ENCODE assay signal across 24 cellular contexts in genomic region chr11:64544616-64545296, GRCh38. TPM values are rescaled to one million over a fixed set of nuclear protein-coding genes. Genes with fewer than 3 reads are reported as not detected.
A peak's percentile ranks its signal among the peaks of the same experiment; 100 is the strongest.
DNase-seq lines count a peak whose midpoint lies in the region; ATAC-seq, FAIRE-seq and TF ChIP-seq lines count a peak whose summit lies in the region.
"Had no signal": no experiment of that assay in that cellular context is flagged by ENCODE, and none has a peak within 500 bp of the region (broad histone marks: within the 10 kb centered on the region; RNA-seq: fewer than 3 reads in every experiment).

No MANE protein-coding gene starts in this region.

- H2AFZ ChIP-seq in neural progenitor cell (replicated peaks), result no peak overlapping the region

- H3K36me3 Mint-ChIP-seq in activated naive CD8-positive, alpha-beta T cell, result no peaks in the 10 kb centered on the region
- no peaks in the 10 kb centered on the region for H3K36me3 Mint-ChIP-seq in activated naive CD8-positive, alpha-beta T cell treated with anti-CD3 and anti-CD28 coated beads, Interleukin-2, amount 50 U/mL, for 24 hours (ENCODE audit: low read depth)
- no peaks in the 10 kb centered on the region for H3K36me3 Mint-ChIP-seq in neural progenitor cell
- H3K36me3 Mint-ChIP-seq: CD8-positive, alpha-beta T cell had no signal

- H3K9me3 Mint-ChIP-seq in activated naive CD8-positive, alpha-beta T cell (ENCODE audit: low read depth), result no peaks in the 10 kb centered on the region
- no peaks in the 10 kb centered on the region for H3K9me3 Mint-ChIP-seq in activated naive CD8-positive, alpha-beta T cell treated with anti-CD3 and anti-CD28 coated beads, Interleukin-2, amount 50 U/mL, for 24 hours
- peaks cover 8% of the 10 kb centered on the region for H3K9me3 Mint-ChIP-seq in neural progenitor cell
- H3K9me3 Mint-ChIP-seq: CD8-positive, alpha-beta T cell; HFFc6 had no signal

- FAIRE-seq in urothelium cell line (lab: Jason Lieb, UNC), result peak; percentile 13
- FAIRE-seq: HepG2 had no signal

- H3K36me3 ChIP-seq in neural progenitor cell, result no peaks in the 10 kb centered on the region
- H3K36me3 ChIP-seq: BLaER1 treated with 17β-estradiol and CSF1 and Interleukin-3, amounts not matched to agents 10 nM and 100 nM; Peyer's patch had no signal

- CTCF ChIA-PET in RWPE1 (lab: Yijun Ruan, JAX), result no interaction called here

- H3K4me1 ChIP-seq in neural progenitor cell, result peaks cover 3% of the 10 kb centered on the region
- H3K4me1 ChIP-seq: Peyer's patch had no signal

- H3K4me3 ChIP-seq in neural progenitor cell, result no peak overlapping the region
- H3K4me3 ChIP-seq: BLaER1 treated with 17β-estradiol and CSF1 and Interleukin-3, amounts not matched to agents 10 nM and 100 nM; Peyer's patch had no signal

- H3K4me1 Mint-ChIP-seq in activated naive CD8-positive, alpha-beta T cell (ENCODE audit: low read depth), result no peaks in the 10 kb centered on the region
- H3K4me1 Mint-ChIP-seq in activated naive CD8-positive, alpha-beta T cell treated with anti-CD3 and anti-CD28 coated beads, Interleukin-2, amount 50 U/mL, for 24 hours, result no peaks in the 10 kb centered on the region
- peaks cover 3% of the 10 kb centered on the region for H3K4me1 Mint-ChIP-seq in neural progenitor cell

- no peaks in the 10 kb centered on the region for H3K79me2 ChIP-seq in neural progenitor cell (ENCODE audit: low read depth)

- H4K20me1 ChIP-seq in neural progenitor cell (ENCODE audit: low read depth), result no peaks in the 10 kb centered on the region

- no peak overlapping the region for H3K4me2 ChIP-seq in neural progenitor cell

- H3K9ac ChIP-seq in neural progenitor cell, result no peak overlapping the region
- H3K9ac ChIP-seq: BLaER1 treated with 17β-estradiol and CSF1 and Interleukin-3, amounts not matched to agents 10 nM and 100 nM had no signal

- H3K27me3 ChIP-seq in neural progenitor cell, result no peaks in the 10 kb centered on the region
- H3K27me3 ChIP-seq: Peyer's patch had no signal

- no peak overlapping the region for H3K4me3 Mint-ChIP-seq in activated naive CD8-positive, alpha-beta T cell
- no peak overlapping the region for H3K4me3 Mint-ChIP-seq in activated naive CD8-positive, alpha-beta T cell treated with anti-CD3 and anti-CD28 coated beads, Interleukin-2, amount 50 U/mL, for 24 hours
- no peak overlapping the region for H3K4me3 Mint-ChIP-seq in neural progenitor cell
- H3K4me3 Mint-ChIP-seq: CD8-positive, alpha-beta T cell; HFFc6 had no signal

- intact Hi-C loops in left colon (cut with DNase I, micrococcal nuclease), result no loop called here

- H3K27ac ChIP-seq in RWPE1, result peak overlapping the region; percentile 82
- no peak overlapping the region for H3K27ac ChIP-seq in neural progenitor cell
- H3K27ac ChIP-seq: 22Rv1; BLaER1 treated with 17β-estradiol and CSF1 and Interleukin-3, amounts not matched to agents 10 nM and 100 nM; Peyer's patch had no signal

- no peak for DNase-seq in activated naive CD8-positive, alpha-beta T cell treated with anti-CD3 and anti-CD28 coated beads, Interleukin-2, amount 50 U/mL, for 24 hours
- DNase-seq in RWPE1 (ENCODE audit: low spot score) (no peak), left colon (peak in 1 of 2 donors; percentile 27), urothelium cell line (ENCODE audit: low spot score) (no peak), neural progenitor cell (ENCODE audit: low spot score) (no peak)
- DNase-seq: CD8-positive, alpha-beta T cell; GF-D8; H7; KBM-7; NCI-H1092 treated with DMSO at 0.1 percent for 48 hours; NCI-H1436 treated with DMSO at 0.1 percent for 48 hours; NCI-H1930; NCI-H2227 treated with DMSO at 0.1 percent for 48 hours; NCI-H524; NCI-H82; Peyer's patch; Right ventricle myocardium superior had no signal

- H3F3A ChIP-seq in neural progenitor cell (ENCODE audit: low read depth), result peaks cover 2% of the 10 kb centered on the region

- no peaks in the 10 kb centered on the region for H3K9me3 ChIP-seq in neural progenitor cell (ENCODE audit: low read depth)
- H3K9me3 ChIP-seq: Peyer's patch had no signal

- POLR2A ChIA-PET in RWPE1 (lab: Yijun Ruan, JAX; ENCODE audit: low non-redundant PET), result no interaction called here

- H3K27me3 Mint-ChIP-seq in activated naive CD8-positive, alpha-beta T cell, result peaks cover under 1% of the 10 kb centered on the region
- H3K27me3 Mint-ChIP-seq in activated naive CD8-positive, alpha-beta T cell treated with anti-CD3 and anti-CD28 coated beads, Interleukin-2, amount 50 U/mL, for 24 hours, result peaks cover under 1% of the 10 kb centered on the region
- H3K27me3 Mint-ChIP-seq in neural progenitor cell (ENCODE audit: insufficient read depth, low read depth), result peaks cover 7% of the 10 kb centered on the region

- peak overlapping the region; percentile 41 for H3K27ac Mint-ChIP-seq in activated naive CD8-positive, alpha-beta T cell
- no peak overlapping the region for H3K27ac Mint-ChIP-seq in activated naive CD8-positive, alpha-beta T cell treated with anti-CD3 and anti-CD28 coated beads, Interleukin-2, amount 50 U/mL, for 24 hours
- H3K27ac Mint-ChIP-seq in neural progenitor cell, result no peak overlapping the region
- H3K27ac Mint-ChIP-seq: CD8-positive, alpha-beta T cell; HFFc6 had no signal

- no peak for ATAC-seq in activated naive CD8-positive, alpha-beta T cell treated with anti-CD3 and anti-CD28 coated beads, Interleukin-2, amount 50 U/mL, for 24 hours
- peak; percentile 97 for ATAC-seq in left colon
- ATAC-seq in GM21528 (IDR thresholded peaks at IDR 0.05; ENCODE audit: low FRiP score, unreplicated experiment), result no peak
- no peak for ATAC-seq in GM18907 (IDR thresholded peaks at IDR 0.05; ENCODE audit: unreplicated experiment)
- ATAC-seq: CD8-positive, alpha-beta T cell; HepG2 had no signal

- TF ChIP-seq CTCF in RWPE1 (conservative IDR thresholded peaks at IDR 0.05; ENCODE audit: low read depth) (no peak), neural progenitor cell (IDR thresholded peaks at IDR 0.05) (no peak)

RNA-seq across cellular contexts. Expression of gene SLC22A11, which starts 11.0 kb away (rescaled TPM):
- total RNA-seq in left colon (under 1 TPM; 0.15 to 0.31 TPM), neural progenitor cell (ENCODE audit: low replicate concordance) (not detected in 2 replicates)
- total RNA-seq: CD8-positive, alpha-beta T cell; H7; HFFc6; Peyer's patch; Right ventricle myocardium superior had no signal

RNA-seq across cellular contexts. Expression of gene SLC22A12, which starts 46.3 kb away (rescaled TPM):
- not detected for total RNA-seq in left colon
- total RNA-seq in neural progenitor cell (ENCODE audit: low replicate concordance), result not detected in 2 replicates
- total RNA-seq: CD8-positive, alpha-beta T cell; H7; HepG2; HFFc6; Peyer's patch; Right ventricle myocardium superior had no signal
